Comparison of ENCODE assay signal across 1 cellular context in the genomic region with DNA sequence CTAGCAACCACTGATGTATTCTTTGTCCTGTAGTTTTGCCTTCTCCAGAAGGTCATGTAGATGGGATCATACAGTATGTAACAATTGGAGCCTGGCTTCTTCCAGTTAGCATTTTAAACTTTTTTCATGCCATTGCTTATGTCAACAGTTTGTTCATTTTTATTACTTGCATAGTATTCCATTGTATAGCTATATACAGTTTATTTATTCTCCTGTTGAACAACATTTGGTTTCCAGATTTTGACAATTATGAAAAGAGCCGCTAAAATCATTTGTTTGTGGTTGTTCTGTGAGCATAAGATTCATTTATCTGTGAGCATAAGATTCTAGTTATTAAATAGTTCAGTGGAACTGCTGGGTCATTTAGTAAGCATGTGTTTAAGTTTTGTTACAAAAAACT.
"Had no signal": no experiment of that assay in that cellular context is flagged by ENCODE, and none has a peak within 500 bp of the region (broad histone marks: within the 10 kb centered on the region; RNA-seq: fewer than 3 reads in every experiment).

No MANE protein-coding gene starts in this region.

- H3K4me3 ChIP-seq: GM12878 had no signal

- ATAC-seq: GM12878 had no signal
